Comparison of ENCODE assay signal across 15 cellular contexts in the genomic region with DNA sequence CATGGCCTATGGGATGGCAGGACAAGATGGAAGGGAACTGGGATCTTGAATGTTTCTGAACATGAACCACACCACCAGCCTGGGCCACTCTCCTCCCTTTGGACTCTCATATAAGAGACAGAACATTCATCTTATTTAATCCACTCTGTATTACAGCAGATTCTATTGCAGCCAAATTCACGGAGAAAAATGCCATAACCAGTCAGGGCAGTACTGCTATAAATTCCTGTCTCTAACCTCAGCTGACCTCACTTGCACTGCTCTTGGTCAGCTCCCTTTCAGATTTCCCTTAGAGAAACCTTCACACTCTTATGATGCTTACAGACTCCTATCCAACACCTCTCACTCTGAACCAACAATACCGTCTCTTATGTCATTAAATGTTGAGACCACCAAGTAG.
"Had no signal": no experiment of that assay in that cellular context is flagged by ENCODE, and none has a peak within 500 bp of the region (broad histone marks: within the 10 kb centered on the region; RNA-seq: fewer than 3 reads in every experiment).

No MANE protein-coding gene starts in this region.

- H3K4me3 ChIP-seq: lower lobe of right lung, pancreas had no signal

- H3K9me3 Mint-ChIP-seq: activated T-helper 1 cell treated with anti-CD3 and anti-CD28 coated beads, Interleukin-12 subunit alpha, Interleukin-12 subunit beta, Interleukin-2, Interleukin-4 antibody, amounts not matched to agents 30 ng/mL and 10 ng/mL and 1 ng/mL, durations not matched to agents 14 hours and 24 hours and 36 hours; dendritic cell treated with granulocyte-macrophage colony-stimulating factor and Interleukin-4, amounts not matched to agents 40 ng/mL and 50 ng/mL, for 4 days; natural killer cell; stimulated activated naive B cell treated with anti-CD40 and anti-IgM and Interleukin-4, amounts not matched to agents 10 μg/mL and 1 μg/mL and 100 μg/mL, for 72 hours; WTC11 had no signal

- H3K27me3 ChIP-seq: pancreas had no signal

- H3K4me3 Mint-ChIP-seq: activated CD4-positive, alpha-beta T cell treated with anti-CD3 and anti-CD28 coated beads for 36 hours; activated naive CD8-positive, alpha-beta T cell; activated T-helper 1 cell treated with anti-CD3 and anti-CD28 coated beads, Interleukin-12 subunit alpha, Interleukin-12 subunit beta, Interleukin-2, Interleukin-4 antibody, amounts not matched to agents 30 ng/mL and 10 ng/mL and 1 ng/mL, durations not matched to agents 14 hours and 24 hours and 36 hours; dendritic cell treated with granulocyte-macrophage colony-stimulating factor and Interleukin-4, amounts not matched to agents 40 ng/mL and 50 ng/mL, for 4 days; natural killer cell; stimulated activated naive B cell treated with anti-CD40 and anti-IgM and Interleukin-4, amounts not matched to agents 10 μg/mL and 1 μg/mL and 100 μg/mL, for 72 hours; WTC11 had no signal

- H3K27ac ChIP-seq: lower lobe of right lung, pancreas had no signal

- H3K27ac Mint-ChIP-seq: activated CD4-positive, alpha-beta T cell treated with anti-CD3 and anti-CD28 coated beads for 36 hours; activated T-helper 1 cell treated with anti-CD3 and anti-CD28 coated beads, Interleukin-12 subunit alpha, Interleukin-12 subunit beta, Interleukin-2, Interleukin-4 antibody, amounts not matched to agents 30 ng/mL and 10 ng/mL and 1 ng/mL, durations not matched to agents 14 hours and 24 hours and 36 hours; dendritic cell treated with granulocyte-macrophage colony-stimulating factor and Interleukin-4, amounts not matched to agents 40 ng/mL and 50 ng/mL, for 4 days; natural killer cell; stimulated activated naive B cell treated with anti-CD40 and anti-IgM and Interleukin-4, amounts not matched to agents 10 μg/mL and 1 μg/mL and 100 μg/mL, for 72 hours; WTC11 had no signal

- H3K4me1 ChIP-seq: pancreas had no signal

- H3K27me3 Mint-ChIP-seq: activated CD4-positive, alpha-beta T cell treated with anti-CD3 and anti-CD28 coated beads for 36 hours; activated naive CD8-positive, alpha-beta T cell; dendritic cell treated with granulocyte-macrophage colony-stimulating factor and Interleukin-4, amounts not matched to agents 40 ng/mL and 50 ng/mL, for 4 days; stimulated activated naive B cell treated with anti-CD40 and anti-IgM and Interleukin-4, amounts not matched to agents 10 μg/mL and 1 μg/mL and 100 μg/mL, for 72 hours had no signal

- DNase-seq: activated CD4-positive, alpha-beta T cell treated with anti-CD3 and anti-CD28 coated beads for 36 hours; activated CD4-positive, alpha-beta T cell treated with anti-CD3 and anti-CD28 coated beads, Interleukin-2, amount 50 U/mL, for 48 hours; activated gamma-delta T cell treated with Interleukin-2 at 50 U/mL for 16 hours; activated T-cell treated with anti-CD3 and anti-CD28 coated beads for 4 hours; amniotic stem cell; effector CD8-positive, alpha-beta T cell; left colon; lower lobe of right lung; natural killer cell; pancreas; stimulated activated naive B cell treated with anti-CD40 and anti-IgM and Interleukin-4, amounts not matched to agents 10 μg/mL and 1 μg/mL and 100 μg/mL, for 72 hours had no signal

- H3K9me3 ChIP-seq: lower lobe of right lung, pancreas had no signal
